18 cellular contexts compared by ENCODE assay signal in genomic region chr12:116062698-116063097, GRCh38.
"Had no signal": no experiment of that assay in that cellular context is flagged by ENCODE, and none has a peak within 500 bp of the region (broad histone marks: within the 10 kb centered on the region; RNA-seq: fewer than 3 reads in every experiment).

No MANE protein-coding gene starts in this region.

- H3K4me3 Mint-ChIP-seq: activated CD4-positive, alpha-beta T cell treated with anti-CD3 and anti-CD28 coated beads, Interleukin-2, amount 10 ng/mL, durations not matched to agents 24 days and 14 days; activated CD8-positive, alpha-beta T cell treated with anti-CD3 and anti-CD28 coated beads, Interleukin-2, amount 10 ng/mL, durations not matched to agents 7 days and 5 days; activated T-helper 1 cell treated with anti-CD3 and anti-CD28 coated beads, Interleukin-12 subunit alpha, Interleukin-12 subunit beta, Interleukin-2, Interleukin-4 antibody, amounts not matched to agents 30 ng/mL and 10 ng/mL and 1 ng/mL, durations not matched to agents 14 hours and 24 hours and 36 hours; mesothelial cell of epicardium; nephron had no signal

- H3K9me3 ChIP-seq: breast epithelium, left lung, spleen, testis, upper lobe of right lung had no signal

- H3K27ac Mint-ChIP-seq: activated CD4-positive, alpha-beta T cell treated with anti-CD3 and anti-CD28 coated beads, Interleukin-2, amount 10 ng/mL, durations not matched to agents 24 days and 14 days; mesothelial cell of epicardium; nephron had no signal

- H3K4me1 ChIP-seq: breast epithelium, testis had no signal

- H3K36me3 ChIP-seq: breast epithelium, left lung, spleen, upper lobe of right lung had no signal

- H3K27me3 Mint-ChIP-seq: activated CD4-positive, alpha-beta T cell treated with anti-CD3 and anti-CD28 coated beads, Interleukin-2, amount 10 ng/mL, durations not matched to agents 24 days and 14 days had no signal

- H3K27ac ChIP-seq: breast epithelium, epithelial cell of prostate, left lung, upper lobe of right lung had no signal

- ATAC-seq: activated CD8-positive, alpha-beta T cell treated with anti-CD3 and anti-CD28 coated beads, Interleukin-2, amount 10 ng/mL, durations not matched to agents 7 days and 5 days; activated naive CD4-positive, alpha-beta T cell treated with anti-CD3 and anti-CD28 coated beads, Interleukin-2, amount 50 U/mL, for 72 hours; left lung; SK-N-SH treated with all-trans-retinoic acid at 6 μM for 48 hours; upper lobe of right lung had no signal

- DNase-seq: activated CD4-positive, alpha-beta T cell treated with anti-CD3 and anti-CD28 coated beads, Interleukin-2, amount 10 ng/mL, durations not matched to agents 24 days and 14 days; activated CD8-positive, alpha-beta T cell treated with anti-CD3 and anti-CD28 coated beads, Interleukin-2, amount 10 ng/mL, durations not matched to agents 7 days and 5 days; activated gamma-delta T cell treated with Interleukin-2 at 50 U/mL for 16 hours; cerebellar nuclear complex; cortex of kidney; left lung; occipital lobe; spleen; stimulated activated CD4-positive, alpha-beta T cell treated with anti-CD3 and anti-CD28 coated beads, Interleukin-4, amount 100 ng/mL, for 24 hours; testis; upper lobe of right lung had no signal

- H3K36me3 Mint-ChIP-seq: activated naive CD4-positive, alpha-beta T cell treated with anti-CD3 and anti-CD28 coated beads, Interleukin-2, amount 50 U/mL, for 72 hours; mesothelial cell of epicardium had no signal

- H3K4me3 ChIP-seq: breast epithelium, left lung, spleen, testis, upper lobe of right lung had no signal

- H3K9me3 Mint-ChIP-seq: activated CD4-positive, alpha-beta T cell treated with anti-CD3 and anti-CD28 coated beads, Interleukin-2, amount 10 ng/mL, durations not matched to agents 24 days and 14 days; activated naive CD4-positive, alpha-beta T cell treated with anti-CD3 and anti-CD28 coated beads, Interleukin-2, amount 50 U/mL, for 72 hours; activated T-helper 1 cell treated with anti-CD3 and anti-CD28 coated beads, Interleukin-12 subunit alpha, Interleukin-12 subunit beta, Interleukin-2, Interleukin-4 antibody, amounts not matched to agents 30 ng/mL and 10 ng/mL and 1 ng/mL, durations not matched to agents 14 hours and 24 hours and 36 hours; mesothelial cell of epicardium; nephron had no signal
